Comparison of ENCODE assay signal across 8 cellular contexts in genomic region chr10:93893646-93894515, GRCh38. TPM values are rescaled to one million over a fixed set of nuclear protein-coding genes. Genes with fewer than 3 reads are reported as not detected.
DNase-seq lines count a peak whose midpoint lies in the region; ATAC-seq, FAIRE-seq and TF ChIP-seq lines count a peak whose summit lies in the region.

Gene SLC35G1 (plus strand): TSS chr10:93893978. CDS start chr10:93894034, 56 bp downstream.

- peak within 1 kb of the TSS; percentile 99 for H2AFZ ChIP-seq in keratinocyte (ENCODE audit: control insufficient read depth, low read length)

- no peaks in the 10 kb centered on the region for H3K9me1 ChIP-seq in keratinocyte (ENCODE audit: control insufficient read depth, extremely low read depth, insufficient read depth, low read length)

- H3K27me3 ChIP-seq in bronchial epithelial cell (ENCODE audit: control insufficient read depth, insufficient read depth, low read length), result peaks cover 2% of the 10 kb centered on the region
- no peaks in the 10 kb centered on the region for H3K27me3 ChIP-seq in keratinocyte (ENCODE audit: control insufficient read depth, extremely low read depth, insufficient read depth, low read length)

- no peak for TF ChIP-seq CTCF in WI38 (IDR thresholded peaks at IDR 0.05; ENCODE audit: low read depth, low read length)
- no peak for TF ChIP-seq CTCF in bronchial epithelial cell (IDR thresholded peaks at IDR 0.05; ENCODE audit: insufficient read depth, low read length, severe bottlenecking)
- TF ChIP-seq CTCF in keratinocyte (optimal IDR thresholded peaks at IDR 0.05 in 1 of 3, IDR thresholded peaks at IDR 0.05 in 1 of 3, conservative IDR thresholded peaks at IDR 0.05 in 1 of 3; ENCODE audit: extremely low read depth in 1 of 3, insufficient read depth in 2 of 3, low read length in 3 of 3), result no peak

- H3K4me1 ChIP-seq in keratinocyte (ENCODE audit: control insufficient read depth, extremely low read depth, insufficient read depth, low read length), result peaks cover 14% of the 10 kb centered on the region

- peak within 1 kb of the TSS; percentile 75 for H3K4me3 ChIP-seq in WI38 (ENCODE audit: low read depth, low read length)
- H3K4me3 ChIP-seq in bronchial epithelial cell (ENCODE audit: low read depth, low read length), result peak within 1 kb of the TSS; percentile 69
- peak within 1 kb of the TSS; percentile 69 to 90 (median 86) for H3K4me3 ChIP-seq in keratinocyte (ENCODE audit: control insufficient read depth in 2 of 3, extremely low read depth in 1 of 3, insufficient read depth in 2 of 3, low read depth in 1 of 3, low read length in 3 of 3)

- no peaks in the 10 kb centered on the region for H3K9me3 ChIP-seq in keratinocyte (ENCODE audit: control insufficient read depth, low read depth, low read length)

- no peaks in the 10 kb centered on the region for H3K79me2 ChIP-seq in keratinocyte (ENCODE audit: control insufficient read depth, insufficient read depth, low read length)

- no peak for FAIRE-seq in bronchial epithelial cell (lab: Jason Lieb, UNC)
- FAIRE-seq in keratinocyte (lab: Jason Lieb, UNC), result no peak

- H3K36me3 ChIP-seq in bronchial epithelial cell (ENCODE audit: control insufficient read depth, insufficient read depth, low read length), result no peaks in the 10 kb centered on the region
- no peaks in the 10 kb centered on the region for H3K36me3 ChIP-seq in keratinocyte (ENCODE audit: control insufficient read depth in 2 of 2, extremely low read depth in 1 of 2, insufficient read depth in 2 of 2, low read length in 2 of 2)

- dilution Hi-C loops in keratinocyte (cut with MboI; ENCODE audit: extremely low pct_ligation_motif_present, low sequenced_read_pairs), result no loop called here

- ATAC-seq in HG02884 (IDR thresholded peaks at IDR 0.05; ENCODE audit: unreplicated experiment), result peak; percentile 88

- no peaks in the 10 kb centered on the region for H4K20me1 ChIP-seq in keratinocyte (ENCODE audit: control insufficient read depth, extremely low read depth, insufficient read depth, low read length)

- H3K4me2 ChIP-seq in keratinocyte (ENCODE audit: control insufficient read depth, extremely low read depth, insufficient read depth, low read depth, low read length), result peak within 1 kb of the TSS; percentile 93

- peak within 1 kb of the TSS; percentile 34 for H3K27ac ChIP-seq in keratinocyte (ENCODE audit: control insufficient read depth, insufficient read depth, low read length)

- DNase-seq in NK-92 treated with Interleukin-12 subunit alpha and Interleukin-12 subunit beta, amount 100 ng/mL, for 24 hours (lab: John Stamatoyannopoulos, UW), result peak; percentile 44
- DNase-seq in NK-92 (lab: John Stamatoyannopoulos, UW; ENCODE audit: unreplicated experiment) (no peak), NCI-H146 treated with DMSO at 0.1 percent for 48 hours (lab: John Stamatoyannopoulos, UW; ENCODE audit: unreplicated experiment) (peak; percentile 42), bronchial epithelial cell (ENCODE audit: low read depth) (peak; percentile 42), keratinocyte (ENCODE audit: low read depth, low spot score) (peak; percentile 11)
- DNase-seq in stimulated activated CD4-positive, alpha-beta T cell treated with anti-CD3 and anti-CD28 coated beads, Interleukin-15, amount 100 ng/mL, for 1 hour (ENCODE audit: low read depth in 1 of 2, low spot score in 1 of 2), result peak; percentile 46 to 69

- peak within 1 kb of the TSS; percentile 71 for H3K9ac ChIP-seq in keratinocyte (ENCODE audit: control insufficient read depth, extremely low read depth, insufficient read depth, low read length)

RNA-seq across cellular contexts. Expression of gene SLC35G1, which starts in this region (rescaled TPM):
- 2.1 and 2.4 TPM in 2 replicates for total RNA-seq in bronchial epithelial cell
- 3.8 to 5.9 TPM (median 4.7 TPM) in 3 replicates for polyA plus RNA-seq in keratinocyte
- polyA plus RNA-seq in keratinocyte (2011; ENCODE audit: low read depth), result 0.71 TPM
- 2.4 and 5.2 TPM in 2 replicates for polyA plus RNA-seq in keratinocyte (2011; cell fraction: cytosol; rRNA removed)
- 4.7 and 6.2 TPM in 2 replicates for polyA plus RNA-seq in keratinocyte (2011; cell fraction: nucleus; rRNA removed)
- polyA plus RNA-seq in keratinocyte (2012; ENCODE audit: low replicate concordance), result 1.6 and 4.1 TPM in 2 replicates
- 2.2 to 5.2 TPM (median 2.7 TPM) in 3 replicates for polyA minus RNA-seq in keratinocyte
- polyA minus RNA-seq in keratinocyte (2011; cell fraction: cytosol; rRNA and poly(A)+ RNA removed), result 2.5 TPM
- 5.0 and 8.1 TPM in 2 replicates for polyA minus RNA-seq in keratinocyte (2011; cell fraction: nucleus; rRNA and poly(A)+ RNA removed)
